Comparison of ENCODE assay signal across 17 cellular contexts in genomic region chr11:86589204-86589603, GRCh38.
"Had no signal": no experiment of that assay in that cellular context is flagged by ENCODE, and none has a peak within 500 bp of the region (broad histone marks: within the 10 kb centered on the region; RNA-seq: fewer than 3 reads in every experiment).

No MANE protein-coding gene starts in this region.

- DNase-seq: activated CD4-positive, alpha-beta T cell treated with anti-CD3 and anti-CD28 coated beads, Interleukin-2, amount 50 U/mL, for 48 hours; activated effector memory CD4-positive, alpha-beta T cell treated with Interleukin-2 at 50 U/mL for 16 hours; activated T-cell treated with anti-CD3 and anti-CD28 coated beads, Interleukin-2, amount 50 U/mL, for 24 hours; hippocampal formation; mammary epithelial cell; mucosa of descending colon; naive thymus-derived CD8-positive, alpha-beta T cell; right lobe of liver; T-helper 1 cell; T1000 had no signal

- H3K4me3 Mint-ChIP-seq: activated T-cell treated with anti-CD3 and anti-CD28 coated beads, Interleukin-2, amount 50 U/mL, for 24 hours; naive thymus-derived CD8-positive, alpha-beta T cell; stimulated activated naive CD8-positive, alpha-beta T cell treated with anti-CD3 and anti-CD28 coated beads, Interleukin-15, Interleukin-2, amounts not matched to agents 100 ng/mL and 50 ng/mL, for 24 hours had no signal

- H3K27ac Mint-ChIP-seq: activated T-cell treated with anti-CD3 and anti-CD28 coated beads, Interleukin-2, amount 50 U/mL, for 24 hours; naive thymus-derived CD8-positive, alpha-beta T cell; progenitor cell of endocrine pancreas; stimulated activated naive CD8-positive, alpha-beta T cell treated with anti-CD3 and anti-CD28 coated beads, Interleukin-15, Interleukin-2, amounts not matched to agents 100 ng/mL and 50 ng/mL, for 24 hours had no signal

- FAIRE-seq: keratinocyte had no signal

- H3K36me3 Mint-ChIP-seq: naive thymus-derived CD8-positive, alpha-beta T cell had no signal

- H3K27me3 Mint-ChIP-seq: activated T-cell treated with anti-CD3 and anti-CD28 coated beads, Interleukin-2, amount 50 U/mL, for 24 hours; naive thymus-derived CD8-positive, alpha-beta T cell; progenitor cell of endocrine pancreas; stimulated activated naive CD8-positive, alpha-beta T cell treated with anti-CD3 and anti-CD28 coated beads, Interleukin-15, Interleukin-2, amounts not matched to agents 100 ng/mL and 50 ng/mL, for 24 hours had no signal

- ATAC-seq: activated naive CD4-positive, alpha-beta T cell treated with anti-CD3 and anti-CD28 coated beads, Interleukin-2, amount 50 U/mL, for 72 hours; left lobe of liver; mucosa of descending colon; naive thymus-derived CD8-positive, alpha-beta T cell; right lobe of liver had no signal

- H3K4me3 ChIP-seq: esophagus muscularis mucosa, mucosa of descending colon, right lobe of liver had no signal

- H3K9me3 ChIP-seq: esophagus muscularis mucosa, mucosa of descending colon, right lobe of liver had no signal

- H3K27me3 ChIP-seq: esophagus muscularis mucosa, right lobe of liver had no signal

- H3K9me3 Mint-ChIP-seq: naive thymus-derived CD8-positive, alpha-beta T cell; stimulated activated naive CD8-positive, alpha-beta T cell treated with anti-CD3 and anti-CD28 coated beads, Interleukin-15, Interleukin-2, amounts not matched to agents 100 ng/mL and 50 ng/mL, for 24 hours had no signal

- H3K36me3 ChIP-seq: esophagus muscularis mucosa, right lobe of liver had no signal

- H3K27ac ChIP-seq: right lobe of liver, VCaP had no signal

- H3K4me1 ChIP-seq: right lobe of liver had no signal
